12 cellular contexts compared by ENCODE assay signal in the genomic region with DNA sequence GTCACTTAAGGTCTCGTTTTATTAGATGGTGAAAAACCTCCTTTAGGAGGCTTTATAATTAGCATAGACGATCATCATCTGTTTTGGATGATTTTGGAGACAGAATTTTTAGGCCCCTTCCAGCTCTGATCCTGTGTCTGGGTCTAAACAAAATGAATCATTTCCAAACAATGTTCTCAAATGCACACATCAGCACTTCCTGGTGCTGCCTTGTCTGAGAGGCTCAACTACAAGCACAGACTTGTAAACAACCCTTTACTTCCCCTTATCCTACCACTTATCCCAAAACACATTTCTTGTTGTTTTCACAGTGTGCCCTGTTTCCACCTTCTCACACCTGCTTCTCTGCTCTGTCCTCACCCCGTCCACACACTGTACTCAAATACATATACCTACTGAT.
DNase-seq lines count a peak whose midpoint lies in the region; ATAC-seq and TF ChIP-seq lines count a peak whose summit lies in the region.
"Had no signal": no experiment of that assay in that cellular context is flagged by ENCODE, and none has a peak within 500 bp of the region (broad histone marks: within the 10 kb centered on the region; RNA-seq: fewer than 3 reads in every experiment).

No MANE protein-coding gene starts in this region.

- H3K36me3 ChIP-seq in right lobe of liver, result no peaks in the 10 kb centered on the region
- H3K36me3 ChIP-seq in MG63, result no peaks in the 10 kb centered on the region
- H3K36me3 ChIP-seq: BLaER1 had no signal

- H3K27ac Mint-ChIP-seq in natural killer cell treated with Interleukin-12 subunit alpha and Interleukin-12 subunit beta and Interleukin-15 and Interleukin-18, amount 100 ng/mL, for 72 hours, result no peak overlapping the region
- H3K27ac Mint-ChIP-seq: naive thymus-derived CD4-positive, alpha-beta T cell had no signal

- H3K27me3 Mint-ChIP-seq in natural killer cell treated with Interleukin-12 subunit alpha and Interleukin-12 subunit beta and Interleukin-15 and Interleukin-18, amount 100 ng/mL, for 72 hours, result no peaks in the 10 kb centered on the region

- no peaks in the 10 kb centered on the region for H3K27me3 ChIP-seq in right lobe of liver
- H3K27me3 ChIP-seq in MG63, result no peaks in the 10 kb centered on the region
- H3K27me3 ChIP-seq: BLaER1 had no signal

- peaks cover 21% of the 10 kb centered on the region for H3K9me3 Mint-ChIP-seq in natural killer cell treated with Interleukin-12 subunit alpha and Interleukin-12 subunit beta and Interleukin-15 and Interleukin-18, amount 100 ng/mL, for 72 hours

- H3K9me3 ChIP-seq in right lobe of liver (no peaks in the 10 kb centered on the region), MG63 (no peaks in the 10 kb centered on the region)
- H3K9me3 ChIP-seq: BLaER1 had no signal

- H3K4me1 ChIP-seq in right lobe of liver, result no peaks in the 10 kb centered on the region
- H3K4me1 ChIP-seq: BLaER1 had no signal

- H3K36me3 Mint-ChIP-seq in natural killer cell treated with Interleukin-12 subunit alpha and Interleukin-12 subunit beta and Interleukin-15 and Interleukin-18, amount 100 ng/mL, for 72 hours, result no peaks in the 10 kb centered on the region
- H3K36me3 Mint-ChIP-seq: naive thymus-derived CD4-positive, alpha-beta T cell had no signal

- H3K4me1 Mint-ChIP-seq in natural killer cell treated with Interleukin-12 subunit alpha and Interleukin-12 subunit beta and Interleukin-15 and Interleukin-18, amount 100 ng/mL, for 72 hours (ENCODE audit: low read depth in 2 of 2), result no peaks in the 10 kb centered on the region
- H3K4me1 Mint-ChIP-seq: naive thymus-derived CD4-positive, alpha-beta T cell had no signal

- ATAC-seq in right lobe of liver, result peak; percentile 28 to 69 (median 40)
- ATAC-seq in natural killer cell treated with Interleukin-12 subunit alpha and Interleukin-12 subunit beta and Interleukin-15 and Interleukin-18, amount 100 ng/mL, for 72 hours, result no peak
- ATAC-seq: naive thymus-derived CD4-positive, alpha-beta T cell had no signal

- H3K27ac ChIP-seq in right lobe of liver, result no peak overlapping the region
- H3K27ac ChIP-seq: BLaER1 had no signal

- H3K4me3 ChIP-seq in right lobe of liver (no peak overlapping the region), MG63 (no peak overlapping the region)
- H3K4me3 ChIP-seq: BLaER1 had no signal

- intact Hi-C loops in right lobe of liver (cut with DNase I), result no loop called here

- no peak overlapping the region for H3K4me3 Mint-ChIP-seq in natural killer cell treated with Interleukin-12 subunit alpha and Interleukin-12 subunit beta and Interleukin-15 and Interleukin-18, amount 100 ng/mL, for 72 hours
- H3K4me3 Mint-ChIP-seq: naive thymus-derived CD4-positive, alpha-beta T cell had no signal

- DNase-seq in AG08396 (ENCODE audit: low spot score) (peak; percentile 35), NCI-H1105 treated with DMSO at 0.1 percent for 48 hours (lab: John Stamatoyannopoulos, UW) (peak; percentile 83), dermis blood vessel endothelial cell (peak; percentile 33), right lobe of liver (no peak), MG63 (no peak), UCSD-AML1 (lab: John Stamatoyannopoulos, UW; ENCODE audit: unreplicated experiment) (no peak)
- DNase-seq in activated effector memory CD4-positive, alpha-beta T cell treated with Interleukin-2 at 50 U/mL for 16 hours, result no peak
- no peak for DNase-seq in natural killer cell treated with Interleukin-12 subunit alpha and Interleukin-12 subunit beta and Interleukin-15 and Interleukin-18, amount 100 ng/mL, for 72 hours (ENCODE audit: low spot score)
- DNase-seq: activated CD4-positive, alpha-beta T cell treated with anti-CD3 and anti-CD28 coated beads, Interleukin-2, amount 50 U/mL, for 1 hour; MM.1S; naive thymus-derived CD4-positive, alpha-beta T cell had no signal

- TF ChIP-seq POLR2A in right lobe of liver (IDR thresholded peaks at IDR 0.05), result no peak

- 28% methylated on average over 3 of the region's 3 CpGs for WGBS in right lobe of liver (ENCODE audit: insufficient coverage, low coverage, low lambda C conversion rate, missing lambda C conversion rate)

- TF ChIP-seq CTCF in right lobe of liver (IDR thresholded peaks at IDR 0.05), result no peak

Comparison
In these comparisons a context has a peak if more than half of its experiments do, and no peak if none do; other contexts are left out.
1. DNase-seq: peak in AG08396 (single experiment), NCI-H1105 treated with DMSO at 0.1 percent for 48 hours (single experiment) and dermis blood vessel endothelial cell (single experiment); none in right lobe of liver (0 of 3), activated effector memory CD4-positive, alpha-beta T cell treated with Interleukin-2 at 50 U/mL for 16 hours (single experiment), MG63 (single experiment), natural killer cell treated with Interleukin-12 subunit alpha and Interleukin-12 subunit beta and Interleukin-15 and Interleukin-18, amount 100 ng/mL, for 72 hours (single experiment) and UCSD-AML1 (single experiment).
2. ATAC-seq: peak in right lobe of liver (4 of 4); none in natural killer cell treated with Interleukin-12 subunit alpha and Interleukin-12 subunit beta and Interleukin-15 and Interleukin-18, amount 100 ng/mL, for 72 hours (0 of 2).